Comparison of ENCODE assay signal across 19 cellular contexts in the genomic region with DNA sequence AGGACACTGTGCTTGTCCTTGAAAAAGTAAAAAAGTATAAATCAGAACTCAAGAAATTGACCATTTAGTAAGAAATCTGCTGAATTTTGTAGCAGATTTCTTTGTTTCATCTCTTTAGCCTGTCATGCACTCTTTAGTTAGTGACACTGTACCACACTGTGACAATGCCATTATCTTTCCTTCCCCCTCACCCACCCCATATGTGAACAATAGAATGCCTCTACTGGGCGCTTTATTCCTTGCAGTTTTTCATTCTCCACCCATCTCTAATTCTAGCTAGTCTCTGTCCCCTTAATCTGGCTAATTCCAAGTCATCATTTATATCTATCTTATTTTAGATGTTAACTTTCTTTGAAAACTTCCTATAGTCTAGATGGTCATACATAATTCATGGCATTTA.
"Had no signal": no experiment of that assay in that cellular context is flagged by ENCODE, and none has a peak within 500 bp of the region (broad histone marks: within the 10 kb centered on the region; RNA-seq: fewer than 3 reads in every experiment).

No MANE protein-coding gene starts in this region.

- H3K27ac ChIP-seq: WERI-Rb-1 had no signal

- DNase-seq: activated CD4-positive, alpha-beta T cell treated with anti-CD3 and anti-CD28 coated beads for 4 hours; activated CD8-positive, alpha-beta memory T cell treated with anti-CD3 and anti-CD28 coated beads, Interleukin-2, amount 50 U/mL, for 4 hours; activated CD8-positive, alpha-beta T cell treated with anti-CD3 and anti-CD28 coated beads for 36 hours; activated gamma-delta T cell treated with Interleukin-2 at 50 U/mL for 16 hours; activated naive CD4-positive, alpha-beta T cell treated with anti-CD3 and anti-CD28 coated beads, Interleukin-2, amount 10 ng/mL, durations not matched to agents 7 days and 5 days; activated naive CD8-positive, alpha-beta T cell treated with anti-CD3 and anti-CD28 coated beads for 36 hours; activated T-cell treated with anti-CD3 and anti-CD28 coated beads, Interleukin-2, amount 50 U/mL, for 72 hours; KG1; NCI-H1048; NCI-H146; NCI-H1930; NCI-H2171 treated with DMSO at 0.1 percent for 48 hours; NCI-H226; NCI-H526; NCI-H82; SIG-M5; T-helper 1 cell; WERI-Rb-1 had no signal

- H3K36me3 ChIP-seq: WERI-Rb-1 had no signal

- ATAC-seq: activated CD4-positive, CD25-positive, alpha-beta regulatory T cell treated with anti-CD3 and anti-CD28 coated beads, Interleukin-2, amount 50 U/mL, for 24 hours; activated CD8-positive, alpha-beta T cell treated with anti-CD3 and anti-CD28 coated beads for 36 hours; activated T-cell treated with anti-CD3 and anti-CD28 coated beads, Interleukin-2, amount 50 U/mL, for 72 hours had no signal
